9 cellular contexts compared by ENCODE assay signal in the genomic region with DNA sequence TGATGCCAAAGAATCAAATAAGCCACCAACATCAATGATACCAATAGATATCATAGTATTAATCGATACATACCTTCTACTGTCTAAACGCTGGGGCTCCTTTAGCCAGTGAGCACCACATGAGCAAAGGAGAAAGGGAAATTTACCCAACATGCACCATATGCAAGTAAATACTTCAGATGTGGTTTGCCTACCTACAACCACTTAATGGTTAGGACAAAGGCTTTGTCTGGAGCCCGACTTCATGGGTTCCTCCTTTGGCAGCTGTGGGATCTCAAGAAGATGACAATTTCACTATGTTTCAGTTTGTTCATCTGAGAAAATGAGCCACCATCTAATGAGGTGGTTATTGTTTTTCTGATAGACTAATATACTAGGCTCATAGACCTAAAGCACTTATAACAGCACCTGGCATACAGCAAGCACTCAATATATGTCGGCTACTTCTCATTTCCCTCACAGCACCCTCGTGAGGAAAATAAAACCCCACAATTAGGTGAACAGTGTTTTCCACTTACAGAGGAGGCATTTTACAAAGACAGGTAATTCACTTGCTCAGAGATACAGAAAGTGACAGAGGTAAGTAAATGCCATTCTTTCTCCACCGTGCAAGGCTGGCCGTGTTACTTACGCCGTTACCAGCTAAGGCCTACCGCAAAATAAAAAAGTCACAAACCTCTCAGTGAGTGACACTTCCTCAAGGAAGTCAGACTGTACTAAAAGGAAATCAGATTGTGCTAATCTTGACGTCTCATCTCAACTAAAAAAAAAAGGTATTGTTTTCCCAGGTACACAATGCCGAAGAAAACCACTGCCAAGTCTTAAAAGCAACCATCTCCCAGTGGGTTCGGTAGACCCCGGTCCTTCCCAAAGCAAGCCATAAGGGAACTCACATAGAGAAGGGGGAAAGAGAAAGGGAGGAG. TPM values are rescaled to one million over a fixed set of nuclear protein-coding genes. Genes with fewer than 3 reads are reported as not detected.
DNase-seq lines count a peak whose midpoint lies in the region; ATAC-seq and TF ChIP-seq lines count a peak whose summit lies in the region.
"Had no signal": no experiment of that assay in that cellular context is flagged by ENCODE, and none has a peak within 500 bp of the region (broad histone marks: within the 10 kb centered on the region; RNA-seq: fewer than 3 reads in every experiment).

No MANE protein-coding gene starts in this region.

- H3K9me3 ChIP-seq in hepatocyte (ENCODE audit: low read depth) (no peaks in the 10 kb centered on the region), stomach smooth muscle (ENCODE audit: control insufficient read depth in 2 of 2, low read length in 2 of 2) (no peaks in the 10 kb centered on the region)

- peak overlapping the region in 1 of 2 donors; percentile 34 for H3K9ac ChIP-seq in stomach smooth muscle (ENCODE audit: low read length in 2 of 2)

- peaks cover 14% of the 10 kb centered on the region for H3K4me1 ChIP-seq in hepatocyte (ENCODE audit: insufficient read depth)
- H3K4me1 ChIP-seq in stomach smooth muscle (ENCODE audit: control insufficient read depth, insufficient read depth, low read length) = peaks cover 6% of the 10 kb centered on the region

- ATAC-seq in HG03521 (IDR thresholded peaks at IDR 0.05; ENCODE audit: unreplicated experiment) (no peak), GM21786 (IDR thresholded peaks at IDR 0.05; ENCODE audit: unreplicated experiment) (no peak)

- no peaks in the 10 kb centered on the region for H3K36me3 ChIP-seq in hepatocyte (replicated peaks; ENCODE audit: insufficient read depth, low read depth)
- H3K36me3 ChIP-seq in stomach smooth muscle (ENCODE audit: control insufficient read depth in 2 of 2, insufficient read depth in 2 of 2, low read length in 2 of 2) = peaks cover 3 to 4% of the 10 kb centered on the region in 2 donors

- H3K27ac ChIP-seq in hepatocyte = peak overlapping the region; percentile 75
- H3K27ac ChIP-seq in stomach smooth muscle (ENCODE audit: low read length) = no peak overlapping the region

- TF ChIP-seq CTCF in hepatocyte (IDR thresholded peaks at IDR 0.05; ENCODE audit: poor library complexity) = no peak

- H2AFZ ChIP-seq in hepatocyte = peak overlapping the region; percentile 61

- 80% methylated on average over 14 of the region's 14 CpGs for WGBS in hepatocyte (ENCODE audit: low lambda C conversion rate, missing lambda C conversion rate)

- H3K27me3 ChIP-seq in hepatocyte (no peaks in the 10 kb centered on the region), stomach smooth muscle (ENCODE audit: control insufficient read depth in 1 of 2, insufficient read depth in 2 of 2, low read length in 2 of 2) (no peaks in the 10 kb centered on the region)
- H3K27me3 ChIP-seq: cardiac muscle cell had no signal

- H3K4me3 ChIP-seq in hepatocyte (no peak overlapping the region), stomach smooth muscle (ENCODE audit: low read length in 2 of 2) (peak overlapping the region; percentile 18 to 97)

- no peaks in the 10 kb centered on the region for H3K9me2 ChIP-seq in hepatocyte (replicated peaks; ENCODE audit: insufficient read depth)

- peak overlapping the region; percentile 91 for H3K4me2 ChIP-seq in hepatocyte

- no peaks in the 10 kb centered on the region for H4K20me1 ChIP-seq in hepatocyte (ENCODE audit: insufficient read depth, poor library complexity, severe bottlenecking)

- peaks cover 69% of the 10 kb centered on the region for H3K79me2 ChIP-seq in hepatocyte

- peak; percentile 22 for DNase-seq in stimulated activated CD4-positive, alpha-beta T cell treated with anti-CD3 and anti-CD28 coated beads, Interleukin-4, amount 100 ng/mL, for 24 hours
- DNase-seq in stimulated activated CD4-positive, alpha-beta T cell treated with anti-CD3 and anti-CD28 coated beads, Interleukin-2, amount 100 ng/mL, for 24 hours = no peak
- DNase-seq in activated CD4-positive, alpha-beta T cell treated with anti-CD3 and anti-CD28 coated beads, Interleukin-2, amount 50 U/mL, for 1 hour = peak; percentile 15
- DNase-seq in hepatocyte (ENCODE audit: low spot score) = no peak
- no peak for DNase-seq in NK-92 (lab: John Stamatoyannopoulos, UW; ENCODE audit: unreplicated experiment)

RNA-seq across cellular contexts. Expression of a gene that starts 1.6 kb away (rescaled TPM):
- total RNA-seq in hepatocyte = 11.5 and 14.9 TPM in 2 replicates
- 9.7 and 13.0 TPM in 2 replicates for polyA plus RNA-seq in hepatocyte

RNA-seq across cellular contexts. Expression of a gene that starts 1.8 kb away (rescaled TPM):
- total RNA-seq in hepatocyte = 20.0 and 20.6 TPM in 2 replicates
- polyA plus RNA-seq in hepatocyte = 19.9 and 24.4 TPM in 2 replicates

Comparison
In these comparisons a context has a peak if more than half of its experiments do, and no peak if none do; other contexts are left out.
1. DNase-seq: peak in stimulated activated CD4-positive, alpha-beta T cell treated with anti-CD3 and anti-CD28 coated beads, Interleukin-4, amount 100 ng/mL, for 24 hours (single experiment) and activated CD4-positive, alpha-beta T cell treated with anti-CD3 and anti-CD28 coated beads, Interleukin-2, amount 50 U/mL, for 1 hour (single experiment); none in stimulated activated CD4-positive, alpha-beta T cell treated with anti-CD3 and anti-CD28 coated beads, Interleukin-2, amount 100 ng/mL, for 24 hours (0 of 2), hepatocyte (single experiment) and NK-92 (single experiment).